1 cellular context compared by ENCODE assay signal in genomic region chr3:122382888-122383666, GRCh38.
TF ChIP-seq lines count a peak whose summit lies in the region.

MIX23 (minus strand) TSS chr3:122383231; CDS start chr3:122383224, 7 bp downstream.

TF ChIP-seq in HEK293, 187 proteins besides CTCF, POLR2A, EP300 and RAD21 (continued from another document):
- TF ChIP-seq, protein P1, sequence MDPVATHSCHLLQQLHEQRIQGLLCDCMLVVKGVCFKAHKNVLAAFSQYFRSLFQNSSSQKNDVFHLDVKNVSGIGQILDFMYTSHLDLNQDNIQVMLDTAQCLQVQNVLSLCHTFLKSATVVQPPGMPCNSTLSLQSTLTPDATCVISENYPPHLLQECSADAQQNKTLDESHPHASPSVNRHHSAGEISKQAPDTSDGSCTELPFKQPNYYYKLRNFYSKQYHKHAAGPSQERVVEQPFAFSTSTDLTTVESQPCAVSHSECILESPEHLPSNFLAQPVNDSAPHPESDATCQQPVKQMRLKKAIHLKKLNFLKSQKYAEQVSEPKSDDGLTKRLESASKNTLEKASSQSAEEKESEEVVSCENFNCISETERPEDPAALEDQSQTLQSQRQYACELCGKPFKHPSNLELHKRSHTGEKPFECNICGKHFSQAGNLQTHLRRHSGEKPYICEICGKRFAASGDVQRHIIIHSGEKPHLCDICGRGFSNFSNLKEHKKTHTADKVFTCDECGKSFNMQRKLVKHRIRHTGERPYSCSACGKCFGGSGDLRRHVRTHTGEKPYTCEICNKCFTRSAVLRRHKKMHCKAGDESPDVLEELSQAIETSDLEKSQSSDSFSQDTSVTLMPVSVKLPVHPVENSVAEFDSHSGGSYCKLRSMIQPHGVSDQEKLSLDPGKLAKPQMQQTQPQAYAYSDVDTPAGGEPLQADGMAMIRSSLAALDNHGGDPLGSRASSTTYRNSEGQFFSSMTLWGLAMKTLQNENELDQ (tag by site-specific recombination; IDR thresholded peaks at IDR 0.05; ENCODE audit: low read depth) = no peak
- TF ChIP-seq, protein P2, sequence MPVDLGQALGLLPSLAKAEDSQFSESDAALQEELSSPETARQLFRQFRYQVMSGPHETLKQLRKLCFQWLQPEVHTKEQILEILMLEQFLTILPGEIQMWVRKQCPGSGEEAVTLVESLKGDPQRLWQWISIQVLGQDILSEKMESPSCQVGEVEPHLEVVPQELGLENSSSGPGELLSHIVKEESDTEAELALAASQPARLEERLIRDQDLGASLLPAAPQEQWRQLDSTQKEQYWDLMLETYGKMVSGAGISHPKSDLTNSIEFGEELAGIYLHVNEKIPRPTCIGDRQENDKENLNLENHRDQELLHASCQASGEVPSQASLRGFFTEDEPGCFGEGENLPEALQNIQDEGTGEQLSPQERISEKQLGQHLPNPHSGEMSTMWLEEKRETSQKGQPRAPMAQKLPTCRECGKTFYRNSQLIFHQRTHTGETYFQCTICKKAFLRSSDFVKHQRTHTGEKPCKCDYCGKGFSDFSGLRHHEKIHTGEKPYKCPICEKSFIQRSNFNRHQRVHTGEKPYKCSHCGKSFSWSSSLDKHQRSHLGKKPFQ (tag by site-specific recombination; IDR thresholded peaks at IDR 0.05) = peak; percentile 100
- TF ChIP-seq ZFP41 (tag by site-specific recombination; IDR thresholded peaks at IDR 0.05; ENCODE audit: borderline replicate concordance) (no peak), ZNF157 (tag by site-specific recombination; IDR thresholded peaks at IDR 0.05) (no peak), ZNF629 (tag by site-specific recombination; IDR thresholded peaks at IDR 0.05) (no peak), ATF2 (tag by site-specific recombination; IDR thresholded peaks at IDR 0.05; ENCODE audit: low read depth) (no peak), ZNF664 (tag by site-specific recombination; IDR thresholded peaks at IDR 0.05) (no peak), ZNF433 (tag by site-specific recombination; IDR thresholded peaks at IDR 0.05; ENCODE audit: low read depth) (no peak), ZNF529 (tag by site-specific recombination; IDR thresholded peaks at IDR 0.05; ENCODE audit: insufficient replicate concordance) (no peak), ZBTB26 (tag by site-specific recombination; optimal IDR thresholded peaks at IDR 0.05) (peak; percentile 22), ZFP37 (tag by site-specific recombination; IDR thresholded peaks at IDR 0.05) (no peak), ZNF335 (tag by site-specific recombination; conservative IDR thresholded peaks at IDR 0.05) (peak; percentile 94), ZNF639 (tag by site-specific recombination; IDR thresholded peaks at IDR 0.05) (peak; percentile 61; the same call in 1 of the 2 replicates), YY2 (tag by site-specific recombination; IDR thresholded peaks at IDR 0.05) (peak; percentile 90), KLF8 (tag by site-specific recombination; IDR thresholded peaks at IDR 0.05) (no peak), ZNF48 (tag by site-specific recombination; IDR thresholded peaks at IDR 0.05) (no peak), ZSCAN23 (tag by site-specific recombination; IDR thresholded peaks at IDR 0.05) (no peak)
- TF ChIP-seq, protein P3, sequence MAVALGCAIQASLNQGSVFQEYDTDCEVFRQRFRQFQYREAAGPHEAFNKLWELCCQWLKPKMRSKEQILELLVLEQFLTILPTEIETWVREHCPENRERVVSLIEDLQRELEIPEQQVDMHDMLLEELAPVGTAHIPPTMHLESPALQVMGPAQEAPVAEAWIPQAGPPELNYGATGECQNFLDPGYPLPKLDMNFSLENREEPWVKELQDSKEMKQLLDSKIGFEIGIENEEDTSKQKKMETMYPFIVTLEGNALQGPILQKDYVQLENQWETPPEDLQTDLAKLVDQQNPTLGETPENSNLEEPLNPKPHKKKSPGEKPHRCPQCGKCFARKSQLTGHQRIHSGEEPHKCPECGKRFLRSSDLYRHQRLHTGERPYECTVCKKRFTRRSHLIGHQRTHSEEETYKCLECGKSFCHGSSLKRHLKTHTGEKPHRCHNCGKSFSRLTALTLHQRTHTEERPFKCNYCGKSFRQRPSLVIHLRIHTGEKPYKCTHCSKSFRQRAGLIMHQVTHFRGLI (tag by site-specific recombination; IDR thresholded peaks at IDR 0.05) = no peak
- TF ChIP-seq, protein P4, sequence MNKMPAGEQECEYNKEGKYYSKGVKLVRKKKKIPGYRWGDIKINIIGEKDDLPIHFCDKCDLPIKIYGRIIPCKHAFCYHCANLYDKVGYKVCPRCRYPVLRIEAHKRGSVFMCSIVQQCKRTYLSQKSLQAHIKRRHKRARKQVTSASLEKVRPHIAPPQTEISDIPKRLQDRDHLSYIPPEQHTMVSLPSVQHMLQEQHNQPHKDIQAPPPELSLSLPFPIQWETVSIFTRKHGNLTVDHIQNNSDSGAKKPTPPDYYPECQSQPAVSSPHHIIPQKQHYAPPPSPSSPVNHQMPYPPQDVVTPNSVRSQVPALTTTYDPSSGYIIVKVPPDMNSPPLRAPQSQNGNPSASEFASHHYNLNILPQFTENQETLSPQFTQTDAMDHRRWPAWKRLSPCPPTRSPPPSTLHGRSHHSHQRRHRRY (tag by site-specific recombination; IDR thresholded peaks at IDR 0.05) = no peak
- TF ChIP-seq, protein P5, sequence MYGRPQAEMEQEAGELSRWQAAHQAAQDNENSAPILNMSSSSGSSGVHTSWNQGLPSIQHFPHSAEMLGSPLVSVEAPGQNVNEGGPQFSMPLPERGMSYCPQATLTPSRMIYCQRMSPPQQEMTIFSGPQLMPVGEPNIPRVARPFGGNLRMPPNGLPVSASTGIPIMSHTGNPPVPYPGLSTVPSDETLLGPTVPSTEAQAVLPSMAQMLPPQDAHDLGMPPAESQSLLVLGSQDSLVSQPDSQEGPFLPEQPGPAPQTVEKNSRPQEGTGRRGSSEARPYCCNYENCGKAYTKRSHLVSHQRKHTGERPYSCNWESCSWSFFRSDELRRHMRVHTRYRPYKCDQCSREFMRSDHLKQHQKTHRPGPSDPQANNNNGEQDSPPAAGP (tag by site-specific recombination; IDR thresholded peaks at IDR 0.05) = no peak
TF ChIP-seq in HEK293: peak in this region for 20.
